Comparison of ENCODE assay signal across 31 cellular contexts in the genomic region with DNA sequence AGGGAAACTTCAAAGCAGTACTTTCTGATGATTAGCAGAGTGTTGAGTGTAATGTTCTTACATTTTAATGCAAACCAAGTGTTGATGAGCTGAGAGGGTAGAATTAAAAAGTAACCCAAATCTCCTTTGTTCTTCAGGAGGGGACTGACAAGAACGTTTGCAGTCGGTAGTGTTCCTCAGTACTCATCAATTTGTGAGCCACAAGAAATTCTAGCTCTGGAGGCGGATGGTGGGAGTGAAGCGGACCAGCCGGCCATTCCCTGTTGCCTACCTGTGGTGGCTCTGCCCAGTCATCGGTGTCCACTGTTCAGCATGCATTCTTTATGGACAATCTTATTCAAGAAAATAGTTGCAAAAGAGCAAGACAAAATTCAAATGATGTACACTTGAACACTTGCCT.
"Had no signal": no experiment of that assay in that cellular context is flagged by ENCODE, and none has a peak within 500 bp of the region (broad histone marks: within the 10 kb centered on the region; RNA-seq: fewer than 3 reads in every experiment).

No MANE protein-coding gene starts in this region.

- H3K4me3 Mint-ChIP-seq: activated CD4-positive, alpha-beta T cell treated with anti-CD3 and anti-CD28 coated beads, Interleukin-2, amount 10 ng/mL, durations not matched to agents 24 days and 14 days; activated CD8-positive, alpha-beta T cell treated with anti-CD3 and anti-CD28 coated beads for 36 hours; activated naive CD8-positive, alpha-beta T cell treated with anti-CD3 and anti-CD28 coated beads for 36 hours; activated T-cell treated with anti-CD3 and anti-CD28 coated beads, Interleukin-2, amount 50 U/mL, for 72 hours; activated T-helper 17 cell treated with anti-CD3 and anti-CD28 coated beads, Interleukin-2, amount 50 U/mL, for 72 hours; central memory CD8-positive, alpha-beta T cell had no signal

- H3K27ac Mint-ChIP-seq: activated CD4-positive, alpha-beta T cell treated with anti-CD3 and anti-CD28 coated beads, Interleukin-2, amount 10 ng/mL, durations not matched to agents 24 days and 14 days; activated CD8-positive, alpha-beta T cell treated with anti-CD3 and anti-CD28 coated beads for 36 hours; activated naive CD8-positive, alpha-beta T cell treated with anti-CD3 and anti-CD28 coated beads for 36 hours; activated T-cell treated with anti-CD3 and anti-CD28 coated beads, Interleukin-2, amount 50 U/mL, for 72 hours; activated T-helper 17 cell treated with anti-CD3 and anti-CD28 coated beads, Interleukin-2, amount 50 U/mL, for 72 hours had no signal

- H3K36me3 Mint-ChIP-seq: activated naive CD8-positive, alpha-beta T cell treated with anti-CD3 and anti-CD28 coated beads for 36 hours had no signal

- H3K4me1 Mint-ChIP-seq: activated CD4-positive, alpha-beta T cell treated with anti-CD3 and anti-CD28 coated beads, Interleukin-2, amount 10 ng/mL, durations not matched to agents 24 days and 14 days; activated naive CD8-positive, alpha-beta T cell treated with anti-CD3 and anti-CD28 coated beads for 36 hours; activated T-helper 17 cell treated with anti-CD3 and anti-CD28 coated beads, Interleukin-2, amount 50 U/mL, for 72 hours; central memory CD8-positive, alpha-beta T cell had no signal

- H3K9me3 Mint-ChIP-seq: activated CD4-positive, alpha-beta T cell treated with anti-CD3 and anti-CD28 coated beads, Interleukin-2, amount 10 ng/mL, durations not matched to agents 24 days and 14 days; activated CD8-positive, alpha-beta T cell treated with anti-CD3 and anti-CD28 coated beads for 36 hours; activated naive CD8-positive, alpha-beta T cell treated with anti-CD3 and anti-CD28 coated beads for 36 hours; activated T-cell treated with anti-CD3 and anti-CD28 coated beads, Interleukin-2, amount 50 U/mL, for 72 hours; activated T-helper 17 cell treated with anti-CD3 and anti-CD28 coated beads, Interleukin-2, amount 50 U/mL, for 72 hours had no signal

- H3K27me3 Mint-ChIP-seq: activated CD4-positive, alpha-beta T cell treated with anti-CD3 and anti-CD28 coated beads, Interleukin-2, amount 10 ng/mL, durations not matched to agents 24 days and 14 days; central memory CD8-positive, alpha-beta T cell had no signal

- ATAC-seq: activated CD8-positive, alpha-beta T cell treated with anti-CD3 and anti-CD28 coated beads for 36 hours; activated T-cell treated with anti-CD3 and anti-CD28 coated beads, Interleukin-2, amount 50 U/mL, for 72 hours; activated T-helper 17 cell treated with anti-CD3 and anti-CD28 coated beads, Interleukin-2, amount 50 U/mL, for 72 hours had no signal

- DNase-seq: activated CD4-positive, alpha-beta T cell treated with anti-CD3 and anti-CD28 coated beads, Interleukin-2, amount 10 ng/mL, durations not matched to agents 24 days and 14 days; activated CD4-positive, alpha-beta T cell treated with anti-CD3 and anti-CD28 coated beads, Interleukin-2, amount 50 U/mL, for 4 hours; activated CD8-positive, alpha-beta T cell treated with anti-CD3 and anti-CD28 coated beads for 36 hours; activated effector memory CD4-positive, alpha-beta T cell treated with anti-CD3 and anti-CD28 coated beads, Interleukin-2, amount 50 U/mL, for 16 hours; activated naive CD4-positive, alpha-beta T cell; activated naive CD4-positive, alpha-beta T cell treated with anti-CD3 and anti-CD28 coated beads, Interleukin-2, amount 50 U/mL, for 16 hours; activated naive CD8-positive, alpha-beta T cell treated with anti-CD3 and anti-CD28 coated beads for 36 hours; activated T-cell treated with anti-CD3 and anti-CD28 coated beads, Interleukin-2, amount 50 U/mL, for 1 hour; activated T-cell treated with anti-CD3 and anti-CD28 coated beads, Interleukin-2, amount 50 U/mL, for 72 hours; amniotic stem cell; aorta; KG1; MM.1S; NCI-H1105; NCI-H1417 treated with DMSO at 0.1 percent for 48 hours; NCI-H1694; NCI-H1930; NCI-H2081 treated with DMSO at 0.1 percent for 48 hours; NCI-H226; NCI-H446 treated with DMSO at 0.1 percent for 48 hours; NCI-H524; NCI-H69; NK-92 treated with Interleukin-12 subunit alpha and Interleukin-12 subunit beta, amount 100 ng/mL, for 24 hours; Right ventricle myocardium superior; SW 1271; T-helper 1 cell; T-helper 2 cell; T-helper 9 cell; WERI-Rb-1 had no signal
